ENCODE assay signal across 20 cellular contexts in genomic region chr11:17291710-17292109, GRCh38. TPM values are rescaled to one million over a fixed set of nuclear protein-coding genes. Genes with fewer than 3 reads are reported as not detected.
A peak's percentile ranks its signal among the peaks of the same experiment; 100 is the strongest.
DNase-seq lines count a peak whose midpoint lies in the region; ATAC-seq, FAIRE-seq and TF ChIP-seq lines count a peak whose summit lies in the region.
"Had no signal": no experiment of that assay in that cellular context is flagged by ENCODE, and none has a peak within 500 bp of the region (broad histone marks: within the 10 kb centered on the region; RNA-seq: fewer than 3 reads in every experiment).

No MANE protein-coding gene starts in this region.

- no peaks in the 10 kb centered on the region for H3K27me3 Mint-ChIP-seq in CD14-positive monocyte (ENCODE audit: low read depth in 3 of 3)
- H3K27me3 Mint-ChIP-seq: CD4-positive, alpha-beta T cell had no signal

- H3K79me2 ChIP-seq in parathyroid adenoma = peaks cover 5% of the 10 kb centered on the region

- FAIRE-seq in colon (lab: Jason Lieb, UNC) (peak; percentile 89), H54 (lab: Jason Lieb, UNC) (no peak)
- FAIRE-seq: A204.1, GM18507 had no signal

- peaks cover 12 to 21% of the 10 kb centered on the region in 2 donors for H3K36me3 Mint-ChIP-seq in CD14-positive monocyte

- H3K4me3 Mint-ChIP-seq in CD14-positive monocyte = no peak overlapping the region
- H3K4me3 Mint-ChIP-seq: CD4-positive, alpha-beta T cell; H9 had no signal

- H3K4me2 ChIP-seq in parathyroid adenoma (ENCODE audit: low read length) = no peak overlapping the region

- no peak for TF ChIP-seq POLR2A in H54 (IDR thresholded peaks at IDR 0.05; ENCODE audit: low read depth, low read length)

- TF ChIP-seq CTCF in HL-60 (IDR thresholded peaks at IDR 0.05; ENCODE audit: insufficient read depth, low read length) (no peak), parathyroid adenoma (IDR thresholded peaks at IDR 0.05) (no peak), CD14-positive monocyte (IDR thresholded peaks at IDR 0.05) (no peak)

- peaks cover 34% of the 10 kb centered on the region for H3K4me1 Mint-ChIP-seq in CD14-positive monocyte
- H3K4me1 Mint-ChIP-seq: H9 had no signal

- ATAC-seq in HG02571 (IDR thresholded peaks at IDR 0.05; ENCODE audit: unreplicated experiment) (no peak), GM21515 (IDR thresholded peaks at IDR 0.05; ENCODE audit: unreplicated experiment) (no peak)

- H3K4me1 ChIP-seq in parathyroid adenoma = peaks cover 9% of the 10 kb centered on the region
- H3K4me1 ChIP-seq: BE2C had no signal

- intact Hi-C loops in CD14-positive monocyte (cut with micrococcal nuclease) = no loop called here

- H2AFZ ChIP-seq in parathyroid adenoma = no peak overlapping the region

- H3K27ac ChIP-seq in HL-60 (replicated peaks) (peak overlapping the region; percentile 33), parathyroid adenoma (peak overlapping the region; percentile 74)

- no peaks in the 10 kb centered on the region for H3K9me3 ChIP-seq in parathyroid adenoma (ENCODE audit: control insufficient read depth, low read length)
- H3K9me3 ChIP-seq: BE2C had no signal

- H3K9me3 Mint-ChIP-seq in CD14-positive monocyte = no peaks in the 10 kb centered on the region
- H3K9me3 Mint-ChIP-seq: CD4-positive, alpha-beta T cell; H9 had no signal

- DNase-seq in HL-60 (ENCODE audit: low read depth in 1 of 2, low spot score in 1 of 2) (no peak), OCI-M1 (lab: John Stamatoyannopoulos, UW) (peak; percentile 45), H54 (ENCODE audit: insufficient read length, low spot score) (no peak), CD14-positive monocyte (ENCODE audit: low spot score) (no peak)
- DNase-seq: ACHN; BE2C; C1 segment of cervical spinal cord; CD4-positive, alpha-beta T cell; DMS153; DMS79; GDM1; GOT3; H9; KBM-7 had no signal

- H3K27me3 ChIP-seq in HL-60 (ENCODE audit: insufficient read depth, poor library complexity, severe bottlenecking) (no peaks in the 10 kb centered on the region), parathyroid adenoma (ENCODE audit: control insufficient read depth, insufficient read depth, low read length) (no peaks in the 10 kb centered on the region)
- H3K27me3 ChIP-seq: BE2C had no signal

- no peak overlapping the region for H3K4me3 ChIP-seq in HL-60 (replicated peaks; ENCODE audit: insufficient read depth, low read length)
- H3K4me3 ChIP-seq in parathyroid adenoma (ENCODE audit: low read depth, low read length) = no peak overlapping the region

- H3K27ac Mint-ChIP-seq in CD14-positive monocyte = peak overlapping the region in 1 of 7 donors; percentile 50
- H3K27ac Mint-ChIP-seq: CD4-positive, alpha-beta T cell; H9 had no signal

- H3K36me3 ChIP-seq in parathyroid adenoma (ENCODE audit: control insufficient read depth, insufficient read depth, low read length) = no peaks in the 10 kb centered on the region
- H3K36me3 ChIP-seq: BE2C had no signal

- no peak overlapping the region for H3K9ac ChIP-seq in parathyroid adenoma

RNA-seq across cellular contexts. Expression of gene NUCB2, which starts 15.2 kb away (rescaled TPM):
- 10 to 100 TPM; 31.4 to 41.3 TPM for polyA plus RNA-seq in CD14-positive monocyte

RNA-seq across cellular contexts. Expression of gene NCR3LG1, which starts 59.9 kb away (rescaled TPM):
- polyA plus RNA-seq in CD14-positive monocyte = under 1 TPM; 0.05 to 0.15 TPM
